ENCODE assay signal across 8 cellular contexts in the genomic region with DNA sequence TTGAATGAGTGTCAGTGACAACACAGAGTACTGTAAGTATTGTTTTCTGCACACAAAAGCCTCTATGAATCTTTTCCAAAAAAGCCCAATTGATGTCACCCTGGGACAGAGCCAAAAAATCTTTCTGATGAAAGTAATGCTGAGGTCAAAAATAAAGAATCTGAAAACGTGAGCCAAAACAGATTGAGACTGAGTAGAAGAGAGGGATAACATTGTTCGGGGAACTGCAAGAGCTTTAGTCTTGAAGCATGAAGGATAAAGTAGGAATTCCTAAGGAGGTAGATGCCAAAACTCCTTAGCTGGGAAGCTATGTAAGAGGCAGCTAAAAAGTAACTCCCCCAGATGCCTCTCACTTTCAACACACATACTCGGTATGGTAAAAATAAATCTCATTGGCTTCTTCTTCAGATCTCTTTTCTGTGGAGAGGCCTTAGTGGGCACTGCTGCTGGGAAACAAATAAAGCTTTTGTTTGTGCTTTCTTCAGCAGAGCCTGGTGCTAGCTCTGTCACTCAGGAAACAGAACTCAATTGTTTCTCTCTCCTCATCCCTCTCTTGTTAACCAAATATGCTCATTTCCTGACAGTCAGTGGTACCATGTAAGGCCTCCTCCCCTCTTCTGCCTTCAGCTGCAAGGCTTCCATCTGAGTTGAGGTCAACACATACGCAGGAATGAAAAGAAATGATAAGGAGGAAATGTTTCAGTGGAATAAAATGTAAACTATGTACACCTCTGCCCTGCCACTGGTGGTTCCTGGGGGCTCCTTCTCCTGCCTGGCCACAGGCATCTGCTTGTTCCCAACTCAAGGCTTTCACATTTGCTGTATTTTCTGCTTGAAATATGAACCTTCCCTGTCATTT. TPM values are rescaled to one million over a fixed set of nuclear protein-coding genes. Genes with fewer than 3 reads are reported as not detected.
DNase-seq lines count a peak whose midpoint lies in the region; ATAC-seq and TF ChIP-seq lines count a peak whose summit lies in the region.

No MANE protein-coding gene starts in this region.

- TF ChIP-seq CTCF in cardiac fibroblast (IDR thresholded peaks at IDR 0.05; ENCODE audit: low read depth, low read length): no peak

- H3K4me3 ChIP-seq in Jurkat, Clone E6-1 (ENCODE audit: low read length): no peak overlapping the region
- H3K4me3 ChIP-seq in cardiac fibroblast (replicated peaks in 1 of 2; ENCODE audit: low read depth in 2 of 2, low read length in 2 of 2): no peak overlapping the region

- ATAC-seq in HG03378 (IDR thresholded peaks at IDR 0.05; ENCODE audit: unreplicated experiment): no peak

- peak; percentile 68 for DNase-seq in GM03348 (ENCODE audit: low spot score)
- DNase-seq in Jurkat, Clone E6-1 (ENCODE audit: low read depth, low spot score): peak; percentile 52
- DNase-seq in cardiac fibroblast (ENCODE audit: low read depth in 2 of 2): peak; percentile 98 to 99
- peak; percentile 96 for DNase-seq in kidney tubule cell (ENCODE audit: low spot score)
- DNase-seq in superior temporal gyrus (ENCODE audit: extremely low spot score): peak; percentile 95
- no peak for DNase-seq in SK-N-DZ (ENCODE audit: low spot score)
- DNase-seq in cerebellar nuclear complex (lab: John Stamatoyannopoulos, UW): no peak

RNA-seq across cellular contexts. Expression of a gene that starts 58.1 kb away (rescaled TPM):
- not detected for polyA plus RNA-seq in Jurkat, Clone E6-1 (2012; ENCODE audit: insufficient read depth, insufficient read length)
- polyA plus RNA-seq in SK-N-DZ (2014; cell fraction: cytosol; rRNA removed): 3.9 and 6.8 TPM in 2 replicates
- 1.9 and 4.7 TPM in 2 replicates for polyA plus RNA-seq in SK-N-DZ (2014; cell fraction: nucleus; rRNA removed)

Comparison
In these comparisons a context has a peak if more than half of its experiments do, and no peak if none do; other contexts are left out.
1. DNase-seq: peak in GM03348 (single experiment), Jurkat, Clone E6-1 (single experiment), cardiac fibroblast (2 of 2), kidney tubule cell (single experiment) and superior temporal gyrus (single experiment); none in SK-N-DZ (single experiment) and cerebellar nuclear complex (0 of 2).